ENCODE assay signal across 1 cellular context in the genomic region with DNA sequence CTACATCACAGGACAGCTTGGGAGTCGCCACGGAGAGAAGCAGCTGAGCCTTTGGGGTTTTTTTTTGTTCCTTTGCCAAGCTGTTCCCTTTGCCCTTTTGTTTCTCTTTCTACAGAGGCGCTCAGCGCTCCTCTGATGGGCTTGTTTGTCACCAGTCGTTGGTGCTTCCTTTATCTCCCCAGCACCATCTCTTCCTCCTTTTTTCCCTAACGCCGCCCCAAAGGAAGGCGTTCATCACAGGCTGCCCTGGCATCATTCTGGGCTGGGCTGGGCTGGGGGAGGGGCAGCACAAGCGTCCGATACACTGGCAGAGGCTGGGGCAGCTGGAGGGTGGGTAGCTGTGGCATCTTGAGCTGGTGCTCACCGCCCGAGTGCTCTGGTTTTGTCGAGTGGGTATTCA.
TF ChIP-seq lines count a peak whose summit lies in the region.

No MANE protein-coding gene starts in this region.

TF ChIP-seq in GM23338, 12 proteins besides CTCF, POLR2A, EP300 and RAD21 (continued from another document):
- TF ChIP-seq, protein P1, sequence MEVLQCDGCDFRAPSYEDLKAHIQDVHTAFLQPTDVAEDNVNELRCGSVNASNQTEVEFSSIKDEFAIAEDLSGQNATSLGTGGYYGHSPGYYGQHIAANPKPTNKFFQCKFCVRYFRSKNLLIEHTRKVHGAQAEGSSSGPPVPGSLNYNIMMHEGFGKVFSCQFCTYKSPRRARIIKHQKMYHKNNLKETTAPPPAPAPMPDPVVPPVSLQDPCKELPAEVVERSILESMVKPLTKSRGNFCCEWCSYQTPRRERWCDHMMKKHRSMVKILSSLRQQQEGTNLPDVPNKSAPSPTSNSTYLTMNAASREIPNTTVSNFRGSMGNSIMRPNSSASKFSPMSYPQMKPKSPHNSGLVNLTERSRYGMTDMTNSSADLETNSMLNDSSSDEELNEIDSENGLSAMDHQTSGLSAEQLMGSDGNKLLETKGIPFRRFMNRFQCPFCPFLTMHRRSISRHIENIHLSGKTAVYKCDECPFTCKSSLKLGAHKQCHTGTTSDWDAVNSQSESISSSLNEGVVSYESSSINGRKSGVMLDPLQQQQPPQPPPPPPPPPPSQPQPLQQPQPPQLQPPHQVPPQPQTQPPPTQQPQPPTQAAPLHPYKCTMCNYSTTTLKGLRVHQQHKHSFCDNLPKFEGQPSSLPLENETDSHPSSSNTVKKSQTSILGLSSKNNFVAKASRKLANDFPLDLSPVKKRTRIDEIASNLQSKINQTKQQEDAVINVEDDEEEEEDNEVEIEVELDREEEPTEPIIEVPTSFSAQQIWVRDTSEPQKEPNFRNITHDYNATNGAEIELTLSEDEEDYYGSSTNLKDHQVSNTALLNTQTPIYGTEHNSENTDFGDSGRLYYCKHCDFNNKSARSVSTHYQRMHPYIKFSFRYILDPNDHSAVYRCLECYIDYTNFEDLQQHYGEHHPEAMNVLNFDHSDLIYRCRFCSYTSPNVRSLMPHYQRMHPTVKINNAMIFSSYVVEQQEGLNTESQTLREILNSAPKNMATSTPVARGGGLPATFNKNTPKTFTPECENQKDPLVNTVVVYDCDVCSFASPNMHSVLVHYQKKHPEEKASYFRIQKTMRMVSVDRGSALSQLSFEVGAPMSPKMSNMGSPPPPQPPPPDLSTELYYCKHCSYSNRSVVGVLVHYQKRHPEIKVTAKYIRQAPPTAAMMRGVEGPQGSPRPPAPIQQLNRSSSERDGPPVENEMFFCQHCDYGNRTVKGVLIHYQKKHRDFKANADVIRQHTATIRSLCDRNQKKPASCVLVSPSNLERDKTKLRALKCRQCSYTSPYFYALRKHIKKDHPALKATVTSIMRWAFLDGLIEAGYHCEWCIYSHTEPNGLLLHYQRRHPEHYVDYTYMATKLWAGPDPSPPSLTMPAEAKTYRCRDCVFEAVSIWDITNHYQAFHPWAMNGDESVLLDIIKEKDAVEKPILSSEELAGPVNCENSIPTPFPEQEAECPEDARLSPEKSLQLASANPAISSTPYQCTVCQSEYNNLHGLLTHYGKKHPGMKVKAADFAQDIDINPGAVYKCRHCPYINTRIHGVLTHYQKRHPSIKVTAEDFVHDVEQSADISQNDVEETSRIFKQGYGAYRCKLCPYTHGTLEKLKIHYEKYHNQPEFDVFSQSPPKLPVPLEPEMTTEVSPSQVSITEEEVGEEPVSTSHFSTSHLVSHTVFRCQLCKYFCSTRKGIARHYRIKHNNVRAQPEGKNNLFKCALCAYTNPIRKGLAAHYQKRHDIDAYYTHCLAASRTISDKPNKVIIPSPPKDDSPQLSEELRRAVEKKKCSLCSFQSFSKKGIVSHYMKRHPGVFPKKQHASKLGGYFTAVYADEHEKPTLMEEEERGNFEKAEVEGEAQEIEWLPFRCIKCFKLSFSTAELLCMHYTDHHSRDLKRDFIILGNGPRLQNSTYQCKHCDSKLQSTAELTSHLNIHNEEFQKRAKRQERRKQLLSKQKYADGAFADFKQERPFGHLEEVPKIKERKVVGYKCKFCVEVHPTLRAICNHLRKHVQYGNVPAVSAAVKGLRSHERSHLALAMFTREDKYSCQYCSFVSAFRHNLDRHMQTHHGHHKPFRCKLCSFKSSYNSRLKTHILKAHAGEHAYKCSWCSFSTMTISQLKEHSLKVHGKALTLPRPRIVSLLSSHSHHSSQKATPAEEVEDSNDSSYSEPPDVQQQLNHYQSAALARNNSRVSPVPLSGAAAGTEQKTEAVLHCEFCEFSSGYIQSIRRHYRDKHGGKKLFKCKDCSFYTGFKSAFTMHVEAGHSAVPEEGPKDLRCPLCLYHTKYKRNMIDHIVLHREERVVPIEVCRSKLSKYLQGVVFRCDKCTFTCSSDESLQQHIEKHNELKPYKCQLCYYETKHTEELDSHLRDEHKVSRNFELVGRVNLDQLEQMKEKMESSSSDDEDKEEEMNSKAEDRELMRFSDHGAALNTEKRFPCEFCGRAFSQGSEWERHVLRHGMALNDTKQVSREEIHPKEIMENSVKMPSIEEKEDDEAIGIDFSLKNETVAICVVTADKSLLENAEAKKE (CRISPR knock-in tag; IDR thresholded peaks at IDR 0.05), result no peak
- TF ChIP-seq CREB1 (CRISPR knock-in tag; IDR thresholded peaks at IDR 0.05; ENCODE audit: low read depth) (no peak), POLR2AphosphoS5 (IDR thresholded peaks at IDR 0.05; ENCODE audit: low read depth) (no peak), ZNF331 (CRISPR knock-in tag; IDR thresholded peaks at IDR 0.05; ENCODE audit: low read depth) (no peak), JUNB (IDR thresholded peaks at IDR 0.05; ENCODE audit: unreplicated experiment) (no peak)
- TF ChIP-seq, protein P2, sequence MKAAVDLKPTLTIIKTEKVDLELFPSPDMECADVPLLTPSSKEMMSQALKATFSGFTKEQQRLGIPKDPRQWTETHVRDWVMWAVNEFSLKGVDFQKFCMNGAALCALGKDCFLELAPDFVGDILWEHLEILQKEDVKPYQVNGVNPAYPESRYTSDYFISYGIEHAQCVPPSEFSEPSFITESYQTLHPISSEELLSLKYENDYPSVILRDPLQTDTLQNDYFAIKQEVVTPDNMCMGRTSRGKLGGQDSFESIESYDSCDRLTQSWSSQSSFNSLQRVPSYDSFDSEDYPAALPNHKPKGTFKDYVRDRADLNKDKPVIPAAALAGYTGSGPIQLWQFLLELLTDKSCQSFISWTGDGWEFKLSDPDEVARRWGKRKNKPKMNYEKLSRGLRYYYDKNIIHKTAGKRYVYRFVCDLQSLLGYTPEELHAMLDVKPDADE (IDR thresholded peaks at IDR 0.05), result no peak
TF ChIP-seq in GM23338: peak in this region for 0.
